ENCODE assay signal across 28 cellular contexts in the genomic region with DNA sequence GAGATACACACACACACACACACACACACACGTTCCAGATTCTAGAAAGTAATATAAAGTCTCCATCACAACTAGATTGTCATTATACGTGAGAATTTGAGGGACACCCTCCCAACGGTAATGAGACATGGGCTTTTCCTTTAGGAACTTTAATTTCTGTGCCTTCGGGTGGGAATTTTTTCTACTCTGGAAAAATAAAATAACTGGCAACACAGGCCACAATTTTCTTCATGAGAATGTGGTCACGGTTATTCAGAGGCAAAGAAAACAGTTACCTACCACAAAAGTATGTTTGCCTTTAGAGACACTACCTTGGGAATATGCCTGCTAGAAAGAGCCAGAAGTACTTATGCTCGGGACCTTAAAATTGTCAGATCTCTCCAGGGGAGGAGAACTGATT.
"Had no signal": no experiment of that assay in that cellular context is flagged by ENCODE, and none has a peak within 500 bp of the region (broad histone marks: within the 10 kb centered on the region; RNA-seq: fewer than 3 reads in every experiment).

No MANE protein-coding gene starts in this region.

- H3K4me3 ChIP-seq: dorsolateral prefrontal cortex, gastroesophageal sphincter, heart right ventricle, lung, right lobe of liver, suprapubic skin, thyroid gland had no signal

- ATAC-seq: esophagus mucosa; foreskin keratinocyte; gastroesophageal sphincter; heart right ventricle; left colon; natural killer cell; right lobe of liver; stimulated activated naive CD8-positive, alpha-beta T cell treated with anti-CD3 and anti-CD28 coated beads, Interleukin-15, amount 100 ng/mL, for 72 hours had no signal

- DNase-seq: dorsolateral prefrontal cortex; effector CD4-positive, alpha-beta T cell; endodermal cell; foreskin keratinocyte; glutamatergic neuron; heart right ventricle; hippocampal formation; immature natural killer cell; islet precursor cell; kidney glomerular epithelial cell; left colon; natural killer cell; occipital lobe; right lobe of liver; small intestine; stimulated activated CD4-positive, alpha-beta T cell treated with anti-CD3 and anti-CD28 coated beads, Interleukin-12 subunit alpha, Interleukin-12 subunit beta, amount 100 ng/mL, for 4 hours; stimulated activated CD4-positive, alpha-beta T cell treated with anti-CD3 and anti-CD28 coated beads, Interleukin-1b, Interleukin-23, amount 100 ng/mL, for 48 hours; stimulated activated CD4-positive, alpha-beta T cell treated with anti-CD3 and anti-CD28 coated beads, Interleukin-4, amount 100 ng/mL, for 1 hour; stimulated activated CD8-positive, alpha-beta memory T cell treated with anti-CD3 and anti-CD28 coated beads, Interleukin-4, amount 100 ng/mL, for 48 hours; stimulated activated naive CD4-positive, alpha-beta T cell; stimulated activated naive CD8-positive, alpha-beta T cell treated with anti-CD3 and anti-CD28 coated beads, Interleukin-15, amount 100 ng/mL, for 72 hours; thyroid gland had no signal

- H3K27ac ChIP-seq: dorsolateral prefrontal cortex, epithelial cell of prostate, foreskin keratinocyte, gastroesophageal sphincter, parathyroid adenoma, right lobe of liver, suprapubic skin, thyroid gland had no signal
